ENCODE assay signal across 8 cellular contexts in genomic region chr5:41869150-41869738, GRCh38. TPM values are rescaled to one million over a fixed set of nuclear protein-coding genes. Genes with fewer than 3 reads are reported as not detected.
DNase-seq lines count a peak whose midpoint lies in the region; ATAC-seq, FAIRE-seq and TF ChIP-seq lines count a peak whose summit lies in the region.

No MANE protein-coding gene starts in this region.

- H3K9ac ChIP-seq in HUES64 (ENCODE audit: low read depth, low read length) (peak overlapping the region; percentile 85), endothelial cell of umbilical vein (replicated peaks; ENCODE audit: extremely low read depth, insufficient read depth, low read length) (peak overlapping the region; percentile 97)

- H3K79me2 ChIP-seq in endothelial cell of umbilical vein (ENCODE audit: control insufficient read depth, insufficient read depth, low read length): peaks cover 28% of the 10 kb centered on the region

- 17% methylated on average over 28 of the region's 28 CpGs for WGBS in HUES64

- H3K4me3 ChIP-seq in HUES64 (ENCODE audit: low read length) (peak overlapping the region; percentile 94), WERI-Rb-1 (ENCODE audit: low read depth, low read length) (peak overlapping the region; percentile 59), endothelial cell of umbilical vein (replicated peaks in 1 of 3; ENCODE audit: insufficient read depth in 1 of 3, low read depth in 1 of 3, low read length in 3 of 3) (peak overlapping the region; percentile 75 to 97 (median 86)), upper lobe of right lung (peak overlapping the region; percentile 93)

- POLR2A ChIA-PET in endothelial cell of umbilical vein (lab: Charles Lee): no interaction called here

- dilution Hi-C loops in endothelial cell of umbilical vein (cut with MboI; ENCODE audit: extremely low pct_ligation_motif_present, low sequenced_read_pairs): no loop called here

- H3K27me3 ChIP-seq in HUES64 (ENCODE audit: insufficient read depth, low read length): peaks cover 34% of the 10 kb centered on the region
- H3K27me3 ChIP-seq in WERI-Rb-1 (ENCODE audit: insufficient read depth, low read depth, severe bottlenecking): no peaks in the 10 kb centered on the region
- no peaks in the 10 kb centered on the region for H3K27me3 ChIP-seq in endothelial cell of umbilical vein (ENCODE audit: control insufficient read depth in 2 of 2, insufficient read depth in 2 of 2, low read length in 2 of 2)
- no peaks in the 10 kb centered on the region for H3K27me3 ChIP-seq in upper lobe of right lung

- intact Hi-C loops in endothelial cell of umbilical vein (cut with micrococcal nuclease) (no loop called here), upper lobe of right lung (cut with DNase I) (no loop called here)

- 0 out of 2 replicates have a peak, but pooled peaks cover 4% of the 10 kb centered on the region for H3K36me3 ChIP-seq in HUES64 (ENCODE audit: insufficient read depth, low read length)
- H3K36me3 ChIP-seq in WERI-Rb-1: no peaks in the 10 kb centered on the region; the same call in 1 of the 2 replicates
- no peaks in the 10 kb centered on the region for H3K36me3 ChIP-seq in endothelial cell of umbilical vein (ENCODE audit: control insufficient read depth in 2 of 2, extremely low read depth in 1 of 2, insufficient read depth in 2 of 2, low read length in 2 of 2)
- no peaks in the 10 kb centered on the region for H3K36me3 ChIP-seq in upper lobe of right lung

- no peak for FAIRE-seq in endothelial cell of umbilical vein (lab: Jason Lieb, UNC)

- H4K20me1 ChIP-seq in endothelial cell of umbilical vein (replicated peaks; ENCODE audit: control insufficient read depth, extremely low read depth, insufficient read depth, low read length): no peaks in the 10 kb centered on the region

- H3K9me1 ChIP-seq in endothelial cell of umbilical vein (replicated peaks; ENCODE audit: control insufficient read depth, extremely low read depth, insufficient read depth, low read length): peaks cover 2% of the 10 kb centered on the region

- DNase-seq in NCI-H1417 (lab: John Stamatoyannopoulos, UW) (peak; percentile 34 to 78 (median 71)), NCI-H1417 treated with DMSO at 0.1 percent for 48 hours (lab: John Stamatoyannopoulos, UW) (no peak), WERI-Rb-1 (peak; percentile 30), endothelial cell of umbilical vein (ENCODE audit: low read depth, low spot score) (peak; percentile 32), mesenteric fat pad (ENCODE audit: low spot score) (peak; percentile 91), upper lobe of right lung (no peak), NCI-H446 treated with DMSO at 0.1 percent for 48 hours (lab: John Stamatoyannopoulos, UW) (no peak)

- BruUV-seq in endothelial cell of umbilical vein (replicated peaks; lab: Mats Ljungman, UMichigan): no TSS peak

- TF ChIP-seq POLR2A in endothelial cell of umbilical vein (IDR thresholded peaks at IDR 0.05; ENCODE audit: low read depth, low read length): no peak

- H3K9me3 ChIP-seq in HUES64 (ENCODE audit: insufficient read depth, low read depth, low read length) (no peaks in the 10 kb centered on the region), WERI-Rb-1 (ENCODE audit: severe bottlenecking) (no peaks in the 10 kb centered on the region), endothelial cell of umbilical vein (replicated peaks; ENCODE audit: control insufficient read depth, insufficient read depth, low read length) (no peaks in the 10 kb centered on the region), upper lobe of right lung (no peaks in the 10 kb centered on the region)

- ATAC-seq in upper lobe of right lung: peak; percentile 79

- no peak overlapping the region for H3K27ac ChIP-seq in HUES64 (ENCODE audit: low read depth, low read length)
- no peak overlapping the region for H3K27ac ChIP-seq in WERI-Rb-1
- peak overlapping the region; percentile 90 for H3K27ac ChIP-seq in endothelial cell of umbilical vein (ENCODE audit: insufficient read depth, low read depth, low read length)
- H3K27ac ChIP-seq in upper lobe of right lung: peak overlapping the region; percentile 89

- peak overlapping the region; percentile 74 for H3K4me2 ChIP-seq in endothelial cell of umbilical vein (ENCODE audit: insufficient read depth, low read length)

- TF ChIP-seq CTCF in WERI-Rb-1 (IDR thresholded peaks at IDR 0.05; ENCODE audit: low read depth, low read length) (no peak), endothelial cell of umbilical vein (IDR thresholded peaks at IDR 0.05; ENCODE audit: extremely low read depth in 1 of 2, insufficient read depth in 1 of 2, low read depth in 1 of 2, low read length in 2 of 2) (no peak), upper lobe of right lung (IDR thresholded peaks at IDR 0.05) (no peak)

- H3K4me1 ChIP-seq in HUES64 (ENCODE audit: insufficient read depth, low read length) (peaks cover 8% of the 10 kb centered on the region; the same call in 1 of the 2 replicates), endothelial cell of umbilical vein (ENCODE audit: control insufficient read depth, extremely low read depth, insufficient read depth, low read length) (peaks cover 12% of the 10 kb centered on the region), upper lobe of right lung (peaks cover 17% of the 10 kb centered on the region)

- H2AFZ ChIP-seq in endothelial cell of umbilical vein (ENCODE audit: low read depth, low read length): peak overlapping the region; percentile 99

- CTCF ChIA-PET in endothelial cell of umbilical vein (lab: Charles Lee): interaction anchor here (0.9 to 1.4 kb wide), 5 partner anchors 12 to 714 kb away, joined by 3 to 8 read pairs (median 4); partner anchors contain the start of gene FBXO4

TF ChIP-seq in endothelial cell of umbilical vein, 7 proteins besides CTCF, POLR2A, EP300 and RAD21:
- no peak for TF ChIP-seq EZH2 (IDR thresholded peaks at IDR 0.05; ENCODE audit: borderline replicate concordance, low read depth, low read length, severe bottlenecking)

RNA-seq across cellular contexts. Expression of gene OXCT1, which starts 1.0 kb away (rescaled TPM):
- polyA plus RNA-seq in HUES64 (2013, experiment 1 of 2): 19.0 TPM
- polyA plus RNA-seq in HUES64 (2013, experiment 2 of 2): 18.1 TPM
- total RNA-seq in endothelial cell of umbilical vein (33.7 and 37.4 TPM in 2 replicates), mesenteric fat pad (46.7 TPM), upper lobe of right lung (16.2 TPM)
- polyA plus RNA-seq in endothelial cell of umbilical vein: 10.3 and 12.8 TPM in 2 replicates
- 18.7 and 20.7 TPM in 2 replicates for polyA plus RNA-seq in endothelial cell of umbilical vein (2011; cell fraction: cytosol; rRNA removed)
- polyA plus RNA-seq in endothelial cell of umbilical vein (2011; cell fraction: nucleus; rRNA removed): 28.2 and 30.7 TPM in 2 replicates
- polyA plus RNA-seq in endothelial cell of umbilical vein (2012): 39.1 and 44.9 TPM in 2 replicates
- 25.8 and 29.0 TPM in 2 replicates for polyA minus RNA-seq in endothelial cell of umbilical vein
- 28.5 TPM for polyA minus RNA-seq in endothelial cell of umbilical vein (2011; cell fraction: cytosol; rRNA and poly(A)+ RNA removed)
- 27.1 and 39.2 TPM in 2 replicates for polyA minus RNA-seq in endothelial cell of umbilical vein (2011; cell fraction: nucleus; rRNA and poly(A)+ RNA removed)

RNA-seq across cellular contexts. Expression of gene RIMOC1, which starts 34.9 kb away (rescaled TPM):
- 21.4 TPM for polyA plus RNA-seq in HUES64 (2013, experiment 1 of 2)
- 22.3 TPM for polyA plus RNA-seq in HUES64 (2013, experiment 2 of 2)
- 27.4 and 32.0 TPM in 2 replicates for total RNA-seq in endothelial cell of umbilical vein
- polyA plus RNA-seq in endothelial cell of umbilical vein: 13.1 and 15.7 TPM in 2 replicates
- polyA plus RNA-seq in endothelial cell of umbilical vein (2011; cell fraction: cytosol; rRNA removed): 9.7 and 10.7 TPM in 2 replicates
- 9.0 and 13.7 TPM in 2 replicates for polyA plus RNA-seq in endothelial cell of umbilical vein (2011; cell fraction: nucleus; rRNA removed)
- polyA plus RNA-seq in endothelial cell of umbilical vein (2012): 6.8 and 9.2 TPM in 2 replicates
- polyA minus RNA-seq in endothelial cell of umbilical vein: 23.4 and 31.2 TPM in 2 replicates
- polyA minus RNA-seq in endothelial cell of umbilical vein (2011; cell fraction: cytosol; rRNA and poly(A)+ RNA removed): 26.5 TPM
- polyA minus RNA-seq in endothelial cell of umbilical vein (2011; cell fraction: nucleus; rRNA and poly(A)+ RNA removed): 10.4 and 18.0 TPM in 2 replicates
- 30.6 TPM for total RNA-seq in mesenteric fat pad
- 28.2 TPM for total RNA-seq in upper lobe of right lung

RNA-seq across cellular contexts. Expression of gene FBXO4, which starts 55.8 kb away (rescaled TPM):
- 0.75 TPM for polyA plus RNA-seq in HUES64 (2013, experiment 1 of 2)
- polyA plus RNA-seq in HUES64 (2013, experiment 2 of 2): 1.3 TPM
- total RNA-seq in endothelial cell of umbilical vein (7.0 and 7.7 TPM in 2 replicates), mesenteric fat pad (11.2 TPM), upper lobe of right lung (11.1 TPM)
- polyA plus RNA-seq in endothelial cell of umbilical vein: 4.3 and 4.4 TPM in 2 replicates
- polyA plus RNA-seq in endothelial cell of umbilical vein (2011; cell fraction: cytosol; rRNA removed): 4.8 and 5.0 TPM in 2 replicates
- 4.6 and 6.5 TPM in 2 replicates for polyA plus RNA-seq in endothelial cell of umbilical vein (2011; cell fraction: nucleus; rRNA removed)
- 4.5 and 4.9 TPM in 2 replicates for polyA plus RNA-seq in endothelial cell of umbilical vein (2012)
- polyA minus RNA-seq in endothelial cell of umbilical vein: 3.8 and 8.4 TPM in 2 replicates
- 4.2 TPM for polyA minus RNA-seq in endothelial cell of umbilical vein (2011; cell fraction: cytosol; rRNA and poly(A)+ RNA removed)
- 6.6 and 11.4 TPM in 2 replicates for polyA minus RNA-seq in endothelial cell of umbilical vein (2011; cell fraction: nucleus; rRNA and poly(A)+ RNA removed)

Comparison
In these comparisons a context has a peak if more than half of its experiments do, and no peak if none do; other contexts are left out.
1. DNase-seq: peak in NCI-H1417 (3 of 3), WERI-Rb-1 (single experiment), endothelial cell of umbilical vein (single experiment) and mesenteric fat pad (single experiment); none in NCI-H1417 treated with DMSO at 0.1 percent for 48 hours (single experiment), upper lobe of right lung (single experiment) and NCI-H446 treated with DMSO at 0.1 percent for 48 hours (single experiment).
2. H3K27ac ChIP-seq: peak in endothelial cell of umbilical vein (single experiment) and upper lobe of right lung (single experiment); none in HUES64 (single experiment) and WERI-Rb-1 (single experiment).
3. Peak in every context shown above with its lines, with median percentiles within 50 percentile points of each other: H3K4me3 ChIP-seq.